Comparison of ENCODE assay signal across 20 cellular contexts in the genomic region with DNA sequence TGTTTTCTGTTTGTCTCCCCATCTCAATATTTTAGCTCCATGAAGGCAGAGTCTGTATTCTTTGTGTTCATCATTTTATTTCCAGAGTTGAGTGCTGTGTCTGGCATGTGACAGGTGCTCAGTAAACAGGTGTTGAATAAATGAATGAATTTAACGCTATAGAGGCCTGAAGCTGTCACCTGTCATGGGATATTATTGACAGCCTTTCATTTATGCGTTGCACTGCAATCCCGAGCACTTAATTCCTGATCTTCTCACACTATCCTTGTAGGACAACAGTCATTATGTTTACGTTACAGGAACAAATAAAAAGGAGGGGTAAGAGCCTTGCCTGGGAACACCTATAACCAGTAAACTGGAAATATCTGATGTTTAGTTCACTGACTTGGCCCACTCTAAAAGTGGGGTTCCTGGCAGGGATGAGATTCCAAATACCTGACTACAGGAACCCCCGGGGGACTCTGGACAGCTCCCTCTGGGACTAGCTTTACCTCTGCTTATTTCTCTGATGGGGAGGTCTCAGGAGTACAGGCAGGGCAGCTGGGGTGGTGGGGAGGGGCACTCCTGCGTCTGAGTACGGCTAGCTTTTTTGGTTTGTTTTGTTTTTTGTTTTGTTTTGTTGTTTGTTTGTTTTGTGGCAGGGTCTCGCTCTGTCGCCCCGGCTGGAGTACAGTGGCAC.
"Had no signal": no experiment of that assay in that cellular context is flagged by ENCODE, and none has a peak within 500 bp of the region (broad histone marks: within the 10 kb centered on the region; RNA-seq: fewer than 3 reads in every experiment).

No MANE protein-coding gene starts in this region.

- ATAC-seq: left lobe of liver; lower lobe of right lung; mucosa of descending colon; stimulated activated naive CD8-positive, alpha-beta T cell treated with anti-CD3 and anti-CD28 coated beads, Interleukin-15, Interleukin-2, amounts not matched to agents 100 U/mL and 50 U/mL, for 24 hours; upper lobe of right lung had no signal

- H3K79me2 ChIP-seq: hepatocyte had no signal

- H3K27ac ChIP-seq: hepatocyte, lower lobe of right lung, prostate gland, spleen, upper lobe of right lung had no signal

- DNase-seq: activated CD4-positive, alpha-beta memory T cell treated with anti-CD3 and anti-CD28 coated beads, Interleukin-2, amount 10 ng/mL, durations not matched to agents 7 days and 5 days; activated CD4-positive, alpha-beta T cell treated with anti-CD3 and anti-CD28 coated beads for 48 hours; activated naive CD4-positive, alpha-beta T cell; activated naive CD8-positive, alpha-beta T cell treated with anti-CD3 and anti-CD28 coated beads for 36 hours; central memory CD4-positive, alpha-beta T cell; effector memory CD4-positive, alpha-beta T cell; foreskin melanocyte; glutamatergic neuron; immature natural killer cell; lower lobe of right lung; mesendoderm; mucosa of descending colon; naive B cell; spleen; stimulated activated CD4-positive, alpha-beta T cell treated with anti-CD3 and anti-CD28 coated beads, Interleukin-4, amount 100 ng/mL, for 1 hour; stimulated activated naive CD8-positive, alpha-beta T cell treated with anti-CD3 and anti-CD28 coated beads, Interleukin-15, Interleukin-2, amounts not matched to agents 100 U/mL and 50 U/mL, for 24 hours; upper lobe of right lung had no signal

- H3K4me1 ChIP-seq: lower lobe of right lung, prostate gland, spleen had no signal

- H3K36me3 ChIP-seq: prostate gland had no signal

- H3K4me2 ChIP-seq: hepatocyte had no signal

- H3K27me3 ChIP-seq: hepatocyte, spleen, upper lobe of right lung had no signal

- H3K9me3 ChIP-seq: lower lobe of right lung, mucosa of descending colon, prostate gland, spleen, upper lobe of right lung had no signal

- H3K4me3 ChIP-seq: hepatocyte, lower lobe of right lung, mucosa of descending colon, prostate gland, spleen, upper lobe of right lung had no signal

- H2AFZ ChIP-seq: hepatocyte had no signal
